In genomic region chr12:49664591-49665146, GRCh38 we compare ENCODE assay signal across 8 cellular contexts. TPM values are rescaled to one million over a fixed set of nuclear protein-coding genes. Genes with fewer than 3 reads are reported as not detected.
DNase-seq lines count a peak whose midpoint lies in the region; ATAC-seq, FAIRE-seq and TF ChIP-seq lines count a peak whose summit lies in the region.
"Had no signal": no experiment of that assay in that cellular context is flagged by ENCODE, and none has a peak within 500 bp of the region (broad histone marks: within the 10 kb centered on the region; RNA-seq: fewer than 3 reads in every experiment).

No MANE protein-coding gene starts in this region.

- DNase-seq in GM19240 (ENCODE audit: insufficient read length, low spot score) (peak; percentile 45), astrocyte (ENCODE audit: low read depth) (no peak), osteocyte (ENCODE audit: extremely low spot score, unreplicated experiment) (no peak), sciatic nerve (ENCODE audit: low spot score) (no peak), NCI-H187 (lab: John Stamatoyannopoulos, UW) (no peak), vagina (ENCODE audit: extremely low spot score in 2 of 2) (no peak)

- H3K9ac ChIP-seq in astrocyte (ENCODE audit: low read length): peak overlapping the region; percentile 25

- no peak for TF ChIP-seq POLR2A in vagina (IDR thresholded peaks at IDR 0.05)

- intact Hi-C loops in sciatic nerve (cut with DNase I) (no loop called here), vagina (cut with DNase I) (no loop called here)

- H3K36me3 Mint-ChIP-seq in astrocyte (ENCODE audit: low read depth, unreplicated experiment) (peaks cover 21% of the 10 kb centered on the region), osteocyte (ENCODE audit: unreplicated experiment) (peaks cover 20% of the 10 kb centered on the region)

- H2AFZ ChIP-seq in astrocyte (ENCODE audit: low read depth, low read length): no peak overlapping the region

- no peak for FAIRE-seq in astrocyte (lab: Jason Lieb, UNC)

- peaks cover 65% of the 10 kb centered on the region for H3K4me1 Mint-ChIP-seq in astrocyte (ENCODE audit: low read depth, unreplicated experiment)
- peaks cover 44% of the 10 kb centered on the region for H3K4me1 Mint-ChIP-seq in osteocyte (ENCODE audit: unreplicated experiment)

- H3K4me3 ChIP-seq in astrocyte (ENCODE audit: insufficient read depth, low read depth, low read length) (no peak overlapping the region), vagina (no peak overlapping the region)

- H3K9me3 Mint-ChIP-seq in astrocyte (ENCODE audit: unreplicated experiment) (no peaks in the 10 kb centered on the region), osteocyte (ENCODE audit: unreplicated experiment) (no peaks in the 10 kb centered on the region)

- H4K20me1 ChIP-seq in astrocyte (ENCODE audit: insufficient read depth, low read length): peaks cover 20% of the 10 kb centered on the region

- TF ChIP-seq CTCF in astrocyte (IDR thresholded peaks at IDR 0.05; ENCODE audit: insufficient read depth, low read depth, low read length): no peak
- no peak for TF ChIP-seq CTCF in osteocyte (IDR thresholded peaks at IDR 0.05)
- TF ChIP-seq CTCF in vagina (IDR thresholded peaks at IDR 0.05): no peak

- H3K4me3 Mint-ChIP-seq in astrocyte (ENCODE audit: unreplicated experiment) (no peak overlapping the region), osteocyte (ENCODE audit: unreplicated experiment) (no peak overlapping the region)

- H3K79me2 ChIP-seq in astrocyte (ENCODE audit: insufficient read depth, low read length): peaks cover 71% of the 10 kb centered on the region

- H3K27me3 ChIP-seq in astrocyte (ENCODE audit: insufficient read depth, low read length): no peaks in the 10 kb centered on the region
- H3K27me3 ChIP-seq in vagina: no peaks in the 10 kb centered on the region

- H3K36me3 ChIP-seq in astrocyte (ENCODE audit: insufficient read depth, low read length) (peaks cover 22% of the 10 kb centered on the region), vagina (no peaks in the 10 kb centered on the region)

- H3K9me3 ChIP-seq in astrocyte (ENCODE audit: insufficient read depth, low read depth, low read length): no peaks in the 10 kb centered on the region
- no peaks in the 10 kb centered on the region for H3K9me3 ChIP-seq in vagina

- no peaks in the 10 kb centered on the region for H3K27me3 Mint-ChIP-seq in astrocyte (ENCODE audit: low read depth, unreplicated experiment)
- no peaks in the 10 kb centered on the region for H3K27me3 Mint-ChIP-seq in osteocyte (ENCODE audit: unreplicated experiment)

- H3K4me2 ChIP-seq in astrocyte (ENCODE audit: low read length): peak overlapping the region; percentile 26

- peak overlapping the region; percentile 35 for H3K27ac ChIP-seq in astrocyte (ENCODE audit: low read depth, low read length)
- no peak overlapping the region for H3K27ac ChIP-seq in vagina
- H3K27ac ChIP-seq: VCaP had no signal

- ATAC-seq in HG03097 (IDR thresholded peaks at IDR 0.05; ENCODE audit: low FRiP score, unreplicated experiment) (peak; percentile 41), sciatic nerve (no peak)

- peak overlapping the region; percentile 6 for H3K27ac Mint-ChIP-seq in astrocyte (ENCODE audit: unreplicated experiment)
- peak overlapping the region; percentile 65 for H3K27ac Mint-ChIP-seq in osteocyte (ENCODE audit: unreplicated experiment)

- H3K4me1 ChIP-seq in astrocyte (ENCODE audit: insufficient read depth, low read length): peaks cover 37% of the 10 kb centered on the region
- H3K4me1 ChIP-seq in vagina: peaks cover 33% of the 10 kb centered on the region

RNA-seq across cellular contexts. Expression of gene PRPF40B, which starts 41.3 kb away (rescaled TPM):
- total RNA-seq in astrocyte (8.9 and 10.1 TPM in 2 replicates), osteocyte (25.6 and 28.9 TPM in 2 replicates), sciatic nerve (37.9 TPM), vagina (22.1 TPM)

RNA-seq across cellular contexts. Expression of gene FMNL3, which starts 42.5 kb away (rescaled TPM):
- total RNA-seq in astrocyte (58.4 and 62.9 TPM in 2 replicates), osteocyte (37.4 and 37.7 TPM in 2 replicates), sciatic nerve (64.8 TPM), vagina (11.0 TPM)

RNA-seq across cellular contexts. Expression of gene FAM186B, which starts 59.2 kb away (rescaled TPM):
- total RNA-seq in astrocyte: 0.57 and 0.60 TPM in 2 replicates
- 0.30 and 0.50 TPM in 2 replicates for total RNA-seq in osteocyte
- 0.36 TPM for total RNA-seq in sciatic nerve
- not detected for total RNA-seq in vagina
